ENCODE assay signal across 8 cellular contexts in genomic region chr14:73825551-73826188, GRCh38. TPM values are rescaled to one million over a fixed set of nuclear protein-coding genes. Genes with fewer than 3 reads are reported as not detected.
A peak's percentile ranks its signal among the peaks of the same experiment; 100 is the strongest.
DNase-seq lines count a peak whose midpoint lies in the region; ATAC-seq, FAIRE-seq and TF ChIP-seq lines count a peak whose summit lies in the region.

No MANE protein-coding gene starts in this region.

- H3K9me3 ChIP-seq in endothelial cell of umbilical vein (replicated peaks; ENCODE audit: control insufficient read depth, insufficient read depth, low read length), result no peaks in the 10 kb centered on the region
- no peaks in the 10 kb centered on the region for H3K9me3 ChIP-seq in mucosa of descending colon

- H3K9ac ChIP-seq in endothelial cell of umbilical vein (replicated peaks; ENCODE audit: extremely low read depth, insufficient read depth, low read length), result no peak overlapping the region

- no peaks in the 10 kb centered on the region for H3K36me3 Mint-ChIP-seq in activated CD8-positive, alpha-beta memory T cell treated with anti-CD3 and anti-CD28 coated beads, Interleukin-2, amount 10 ng/mL, durations not matched to agents 7 days and 5 days

- H3K36me3 ChIP-seq in endothelial cell of umbilical vein (ENCODE audit: control insufficient read depth in 2 of 2, extremely low read depth in 1 of 2, insufficient read depth in 2 of 2, low read length in 2 of 2) (no peaks in the 10 kb centered on the region), mucosa of descending colon (ENCODE audit: low read depth) (no peaks in the 10 kb centered on the region)

- TF ChIP-seq CTCF in GM10266 (IDR thresholded peaks at IDR 0.05; ENCODE audit: control insufficient read depth, insufficient read depth, low read depth, missing control alignments) (peak; percentile 92), endothelial cell of umbilical vein (IDR thresholded peaks at IDR 0.05; ENCODE audit: extremely low read depth in 1 of 2, insufficient read depth in 1 of 2, low read depth in 1 of 2, low read length in 2 of 2) (peak; percentile 89), mucosa of descending colon (IDR thresholded peaks at IDR 0.05) (peak; percentile 82)

- no peaks in the 10 kb centered on the region for H3K9me1 ChIP-seq in endothelial cell of umbilical vein (replicated peaks; ENCODE audit: control insufficient read depth, extremely low read depth, insufficient read depth, low read length)

- H3K9me3 Mint-ChIP-seq in activated CD8-positive, alpha-beta memory T cell treated with anti-CD3 and anti-CD28 coated beads, Interleukin-2, amount 10 ng/mL, durations not matched to agents 7 days and 5 days (ENCODE audit: low read depth), result no peaks in the 10 kb centered on the region

- peaks cover 37% of the 10 kb centered on the region for H3K4me1 Mint-ChIP-seq in activated CD8-positive, alpha-beta memory T cell treated with anti-CD3 and anti-CD28 coated beads, Interleukin-2, amount 10 ng/mL, durations not matched to agents 7 days and 5 days

- CTCF ChIA-PET in activated CD8-positive, alpha-beta memory T cell treated with anti-CD3 and anti-CD28 coated beads, Interleukin-2, amount 10 ng/mL, durations not matched to agents 7 days and 5 days (lab: Charles Lee), result interaction anchor here (0.7 to 11.3 kb wide), 18 partner anchors 9 to 131 kb away, joined by 3 to 151 read pairs (median 6); a partner anchor contains a TSS
- CTCF ChIA-PET in endothelial cell of umbilical vein (lab: Charles Lee), result interaction anchor here (0.8 to 9.5 kb wide), 22 partner anchors 9 to 530 kb away, joined by 3 to 131 read pairs (median 4); partner anchors contain the start of gene PTGR2

- no peak overlapping the region for H3K27ac ChIP-seq in endothelial cell of umbilical vein (ENCODE audit: insufficient read depth, low read depth, low read length)

- TF ChIP-seq POLR2A in endothelial cell of umbilical vein (IDR thresholded peaks at IDR 0.05; ENCODE audit: low read depth, low read length), result no peak

- peak; percentile 95 for FAIRE-seq in endothelial cell of umbilical vein (lab: Jason Lieb, UNC)

- H3K4me3 ChIP-seq in endothelial cell of umbilical vein (replicated peaks in 1 of 3; ENCODE audit: insufficient read depth in 1 of 3, low read depth in 1 of 3, low read length in 3 of 3), result no peak overlapping the region
- no peak overlapping the region for H3K4me3 ChIP-seq in mucosa of descending colon

- no peaks in the 10 kb centered on the region for H3K27me3 ChIP-seq in endothelial cell of umbilical vein (ENCODE audit: control insufficient read depth in 2 of 2, insufficient read depth in 2 of 2, low read length in 2 of 2)

- no peaks in the 10 kb centered on the region for H3K79me2 ChIP-seq in endothelial cell of umbilical vein (ENCODE audit: control insufficient read depth, insufficient read depth, low read length)

- no peaks in the 10 kb centered on the region for H3K27me3 Mint-ChIP-seq in activated CD8-positive, alpha-beta memory T cell treated with anti-CD3 and anti-CD28 coated beads, Interleukin-2, amount 10 ng/mL, durations not matched to agents 7 days and 5 days

- H3K4me1 ChIP-seq in endothelial cell of umbilical vein (ENCODE audit: control insufficient read depth, extremely low read depth, insufficient read depth, low read length) (peaks cover 7% of the 10 kb centered on the region), mucosa of descending colon (ENCODE audit: low read depth) (peaks cover 14% of the 10 kb centered on the region)

- no TSS peak for BruUV-seq in endothelial cell of umbilical vein (replicated peaks; lab: Mats Ljungman, UMichigan)

- H3K4me2 ChIP-seq in endothelial cell of umbilical vein (ENCODE audit: insufficient read depth, low read length), result no peak overlapping the region

- intact Hi-C loops in endothelial cell of umbilical vein (cut with micrococcal nuclease) (loop anchor here (1.0 kb wide), 7 partner anchors 35 to 317 kb away; a partner anchor contains a TSS), mucosa of descending colon (cut with DNase I, micrococcal nuclease) (loop anchor here (5.0 kb wide), 1 partner anchor 98 kb away; no protein-coding TSS in a partner anchor)

- no peak overlapping the region for H3K27ac Mint-ChIP-seq in activated CD8-positive, alpha-beta memory T cell treated with anti-CD3 and anti-CD28 coated beads, Interleukin-2, amount 10 ng/mL, durations not matched to agents 7 days and 5 days

- POLR2A ChIA-PET in endothelial cell of umbilical vein (lab: Charles Lee), result no interaction called here

- no peak overlapping the region for H3K4me3 Mint-ChIP-seq in activated CD8-positive, alpha-beta memory T cell treated with anti-CD3 and anti-CD28 coated beads, Interleukin-2, amount 10 ng/mL, durations not matched to agents 7 days and 5 days

- DNase-seq in GM10266 (ENCODE audit: extremely low spot score) (peak; percentile 80), HUDEP-2 (lab: John Stamatoyannopoulos, UW; ENCODE audit: unreplicated experiment in 76 of 76) (peak in 74 of 76 experiments; percentile 11 to 92 (median 82)), NOMO-1 treated with dmso at 0.1 percent for 144 hours (lab: John Stamatoyannopoulos, UW; ENCODE audit: unreplicated experiment) (peak; percentile 71), endothelial cell of umbilical vein (ENCODE audit: low read depth, low spot score) (peak; percentile 71), mucosa of descending colon (peak; percentile 90 to 98 (median 91))
- peak; percentile 86 for DNase-seq in activated CD8-positive, alpha-beta memory T cell treated with anti-CD3 and anti-CD28 coated beads, Interleukin-2, amount 10 ng/mL, durations not matched to agents 7 days and 5 days
- DNase-seq in stimulated activated CD8-positive, alpha-beta memory T cell treated with anti-CD3 and anti-CD28 coated beads, Interleukin-4, amount 100 ng/mL, for 24 hours (ENCODE audit: low read depth), result peak; percentile 66

- peak; percentile 70 for ATAC-seq in activated CD8-positive, alpha-beta memory T cell treated with anti-CD3 and anti-CD28 coated beads, Interleukin-2, amount 10 ng/mL, durations not matched to agents 7 days and 5 days
- peak; percentile 97 for ATAC-seq in mucosa of descending colon
- no peak for ATAC-seq in HG02840 (IDR thresholded peaks at IDR 0.05; ENCODE audit: low FRiP score, unreplicated experiment)

- no peaks in the 10 kb centered on the region for H4K20me1 ChIP-seq in endothelial cell of umbilical vein (replicated peaks; ENCODE audit: control insufficient read depth, extremely low read depth, insufficient read depth, low read length)

- no peak overlapping the region for H2AFZ ChIP-seq in endothelial cell of umbilical vein (ENCODE audit: low read depth, low read length)

- dilution Hi-C loops in endothelial cell of umbilical vein (cut with MboI; ENCODE audit: extremely low pct_ligation_motif_present, low sequenced_read_pairs), result no loop called here

TF ChIP-seq in endothelial cell of umbilical vein, 7 proteins besides CTCF, POLR2A, EP300 and RAD21:
- peak; percentile 49 for TF ChIP-seq POLR2AphosphoS5 (IDR thresholded peaks at IDR 0.05; ENCODE audit: insufficient read depth, low read depth, low read length)
- TF ChIP-seq MYC (IDR thresholded peaks at IDR 0.05; ENCODE audit: low read depth, low read length), result no peak

RNA-seq across cellular contexts. Expression of gene PTGR2, which starts 26.0 kb away (rescaled TPM):
- 1 to 10 TPM; 1.6 to 3.5 TPM for total RNA-seq in activated CD8-positive, alpha-beta memory T cell treated with anti-CD3 and anti-CD28 coated beads, Interleukin-2, amount 10 ng/mL, durations not matched to agents 7 days and 5 days
- total RNA-seq in endothelial cell of umbilical vein (3.6 and 5.6 TPM in 2 replicates), mucosa of descending colon (10 to 100 TPM; 11.4 to 23.2 (median 17.2) TPM)
- polyA plus RNA-seq in endothelial cell of umbilical vein, result 0.75 and 1.1 TPM in 2 replicates
- polyA plus RNA-seq in endothelial cell of umbilical vein (2011; cell fraction: cytosol; rRNA removed), result 1.1 and 1.2 TPM in 2 replicates
- polyA plus RNA-seq in endothelial cell of umbilical vein (2011; cell fraction: nucleus; rRNA removed), result 3.9 and 5.7 TPM in 2 replicates
- 2.7 and 3.3 TPM in 2 replicates for polyA plus RNA-seq in endothelial cell of umbilical vein (2012)
- polyA minus RNA-seq in endothelial cell of umbilical vein, result 1.6 and 2.0 TPM in 2 replicates
- polyA minus RNA-seq in endothelial cell of umbilical vein (2011; cell fraction: cytosol; rRNA and poly(A)+ RNA removed), result 0.82 TPM
- 2.3 and 5.6 TPM in 2 replicates for polyA minus RNA-seq in endothelial cell of umbilical vein (2011; cell fraction: nucleus; rRNA and poly(A)+ RNA removed)
